In the genomic region with DNA sequence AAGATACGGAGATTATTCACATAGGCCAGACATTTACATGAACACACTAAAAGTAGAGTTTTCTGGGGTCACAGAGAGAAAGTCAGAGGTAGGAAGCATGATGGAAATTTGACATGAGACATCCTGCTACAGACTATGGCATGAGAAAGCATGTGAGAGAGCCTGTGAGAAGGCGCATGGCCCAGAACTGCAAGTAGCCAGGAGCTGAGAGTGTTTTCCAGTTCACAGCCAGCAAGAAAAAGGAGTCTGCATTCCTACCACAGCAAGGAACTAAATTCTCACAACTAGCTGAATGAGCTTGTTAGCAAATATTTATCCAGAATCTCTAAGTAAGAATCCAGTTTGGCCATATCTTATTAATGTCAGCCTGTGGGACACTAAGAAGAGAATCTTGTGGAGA, we compare ENCODE assay signal across 27 cellular contexts.
"Had no signal": no experiment of that assay in that cellular context is flagged by ENCODE, and none has a peak within 500 bp of the region (broad histone marks: within the 10 kb centered on the region; RNA-seq: fewer than 3 reads in every experiment).

No MANE protein-coding gene starts in this region.

- H3K27ac Mint-ChIP-seq: activated CD4-positive, alpha-beta memory T cell treated with anti-CD3 and anti-CD28 coated beads for 36 hours; activated CD4-positive, alpha-beta T cell treated with anti-CD3 and anti-CD28 coated beads, Interleukin-2, amount 10 ng/mL, durations not matched to agents 7 days and 5 days; activated naive CD4-positive, alpha-beta T cell treated with anti-CD3 and anti-CD28 coated beads for 36 hours; activated naive CD8-positive, alpha-beta T cell; brain; T-helper 1 cell treated with Interleukin-12 subunit alpha and Interleukin-12 subunit beta and Interleukin-4 antibody, amounts not matched to agents 30 μg/mL and 1 μg/mL, for 36 hours had no signal

- H3K9me3 Mint-ChIP-seq: activated T-cell treated with anti-CD3 and anti-CD28 coated beads, Interleukin-2, amount 50 U/mL, for 4 hours; brain had no signal

- H3K9me3 ChIP-seq: MG63, Peyer's patch, SJCRH30 had no signal

- ATAC-seq: activated T-cell treated with anti-CD3 and anti-CD28 coated beads, Interleukin-2, amount 50 U/mL, for 4 hours; SK-N-SH treated with all-trans-retinoic acid at 6 μM for 48 hours had no signal

- H3K4me1 ChIP-seq: Peyer's patch, SJCRH30 had no signal

- H3K4me1 Mint-ChIP-seq: activated CD4-positive, alpha-beta T cell treated with anti-CD3 and anti-CD28 coated beads, Interleukin-2, amount 10 ng/mL, durations not matched to agents 7 days and 5 days; brain; central memory CD8-positive, alpha-beta T cell had no signal

- H3K27ac ChIP-seq: Peyer's patch, RWPE1, SJCRH30 had no signal

- H3K4me3 Mint-ChIP-seq: activated CD4-positive, alpha-beta memory T cell treated with anti-CD3 and anti-CD28 coated beads for 36 hours; activated CD4-positive, alpha-beta T cell treated with anti-CD3 and anti-CD28 coated beads, Interleukin-2, amount 10 ng/mL, durations not matched to agents 7 days and 5 days; activated naive CD4-positive, alpha-beta T cell treated with anti-CD3 and anti-CD28 coated beads for 36 hours; activated naive CD8-positive, alpha-beta T cell; activated T-cell treated with anti-CD3 and anti-CD28 coated beads, Interleukin-2, amount 50 U/mL, for 4 hours; brain; central memory CD8-positive, alpha-beta T cell; T-helper 1 cell treated with Interleukin-12 subunit alpha and Interleukin-12 subunit beta and Interleukin-4 antibody, amounts not matched to agents 30 μg/mL and 1 μg/mL, for 36 hours had no signal

- H3K36me3 ChIP-seq: MG63, Peyer's patch, SJCRH30 had no signal

- H3K27me3 ChIP-seq: MG63, Peyer's patch, SJCRH30 had no signal

- DNase-seq: activated CD4-positive, alpha-beta memory T cell treated with anti-CD3 and anti-CD28 coated beads for 36 hours; activated CD4-positive, alpha-beta T cell treated with anti-CD3 and anti-CD28 coated beads, Interleukin-2, amount 10 ng/mL, durations not matched to agents 7 days and 5 days; activated CD4-positive, CD25-positive, alpha-beta regulatory T cell; activated CD8-positive, alpha-beta memory T cell treated with anti-CD3 and anti-CD28 coated beads for 24 hours; activated effector memory CD4-positive, alpha-beta T cell treated with anti-CD3 and anti-CD28 coated beads, Interleukin-2, amount 50 U/mL, for 16 hours; activated naive CD4-positive, alpha-beta T cell treated with anti-CD3 and anti-CD28 coated beads for 36 hours; activated T-cell treated with anti-CD3 and anti-CD28 coated beads, Interleukin-2, amount 50 U/mL, for 4 hours; amygdala; KG1; MG63; MV-4-11; NCI-H1092 treated with DMSO at 0.1 percent for 48 hours; NCI-H1436; NCI-H1694 treated with DMSO at 0.1 percent for 48 hours; NCI-H2029 treated with DMSO at 0.1 percent for 48 hours; NCI-H446; NCI-H524; Peyer's patch; Right ventricle myocardium superior; SJCRH30; T1000 had no signal

- H3K27me3 Mint-ChIP-seq: activated CD4-positive, alpha-beta memory T cell treated with anti-CD3 and anti-CD28 coated beads for 36 hours; activated CD4-positive, alpha-beta T cell treated with anti-CD3 and anti-CD28 coated beads, Interleukin-2, amount 10 ng/mL, durations not matched to agents 7 days and 5 days; activated naive CD8-positive, alpha-beta T cell; brain; central memory CD8-positive, alpha-beta T cell had no signal

- H3K4me3 ChIP-seq: MG63, Peyer's patch, SJCRH30 had no signal

- H3K36me3 Mint-ChIP-seq: activated CD4-positive, alpha-beta memory T cell treated with anti-CD3 and anti-CD28 coated beads for 36 hours; activated naive CD8-positive, alpha-beta T cell; brain had no signal
